In the genomic region with DNA sequence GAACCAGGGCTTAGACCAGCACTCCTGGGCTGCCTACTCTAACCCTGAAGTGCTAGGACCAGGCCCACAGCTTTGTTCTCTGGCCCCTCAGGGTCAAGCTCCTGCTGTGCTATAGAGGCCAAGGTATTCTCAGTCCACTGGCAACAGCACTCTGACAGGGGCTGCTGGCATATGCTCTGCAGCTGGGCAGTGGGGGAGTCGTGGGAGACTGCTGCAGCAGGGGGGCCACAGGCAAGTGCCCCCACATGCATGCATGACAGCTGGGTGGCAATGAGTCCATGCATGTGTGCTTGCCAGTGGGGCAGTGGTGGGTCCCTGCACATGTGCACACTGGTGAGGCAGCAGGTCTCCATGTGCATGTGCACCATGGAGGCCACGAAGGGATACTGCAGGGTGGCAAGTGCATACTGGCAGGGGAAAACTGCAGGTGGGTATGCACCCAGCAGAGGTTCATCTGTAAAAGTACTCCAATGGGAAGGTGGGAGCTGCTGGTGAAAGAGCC, we compare ENCODE assay signal across 22 cellular contexts.
"Had no signal": no experiment of that assay in that cellular context is flagged by ENCODE, and none has a peak within 500 bp of the region (broad histone marks: within the 10 kb centered on the region; RNA-seq: fewer than 3 reads in every experiment).

No MANE protein-coding gene starts in this region.

- DNase-seq: colonic mucosa; dermis blood vessel endothelial cell; effector CD4-positive, alpha-beta T cell; heart left ventricle; hippocampal formation; mammary epithelial cell; mucosa of descending colon; naive thymus-derived CD8-positive, alpha-beta T cell; nucleus accumbens; ovary; stimulated activated CD4-positive, alpha-beta T cell treated with anti-CD3 and anti-CD28 coated beads, Interleukin-2, amount 100 ng/mL, for 48 hours; stimulated activated naive CD8-positive, alpha-beta T cell treated with anti-CD3 and anti-CD28 coated beads, Interleukin-15, Interleukin-2, amounts not matched to agents 100 U/mL and 50 U/mL, for 24 hours; thyroid gland had no signal

- H3K4me1 ChIP-seq: colonic mucosa, heart left ventricle, suprapubic skin, thyroid gland, upper lobe of left lung, vagina had no signal

- H3K4me1 Mint-ChIP-seq: naive thymus-derived CD8-positive, alpha-beta T cell; neural crest cell had no signal

- H3K4me3 Mint-ChIP-seq: naive thymus-derived CD8-positive, alpha-beta T cell; neural crest cell had no signal

- FAIRE-seq: frontal cortex, islet of Langerhans had no signal

- H3K4me2 ChIP-seq: smooth muscle cell had no signal

- H3K27me3 ChIP-seq: colonic mucosa, heart left ventricle, ovary, suprapubic skin, thyroid gland, upper lobe of left lung, vagina had no signal

- H3K36me3 ChIP-seq: colonic mucosa, heart left ventricle, ovary, suprapubic skin, thyroid gland, upper lobe of left lung, vagina had no signal

- H3K9me3 ChIP-seq: colonic mucosa, mucosa of descending colon, ovary, suprapubic skin, thyroid gland, vagina had no signal

- H3K27ac Mint-ChIP-seq: naive thymus-derived CD8-positive, alpha-beta T cell had no signal

- ATAC-seq: heart left ventricle; left lobe of liver; mucosa of descending colon; naive thymus-derived CD8-positive, alpha-beta T cell; right cardiac atrium; stimulated activated naive CD8-positive, alpha-beta T cell treated with anti-CD3 and anti-CD28 coated beads, Interleukin-15, Interleukin-2, amounts not matched to agents 100 U/mL and 50 U/mL, for 24 hours had no signal

- H3K4me3 ChIP-seq: colonic mucosa, heart left ventricle, mucosa of descending colon, ovary, smooth muscle cell, suprapubic skin, thyroid gland, upper lobe of left lung, vagina had no signal

- H3K27ac ChIP-seq: colonic mucosa, heart left ventricle, ovary, suprapubic skin, thyroid gland, upper lobe of left lung, vagina had no signal
